7 cellular contexts compared by ENCODE assay signal in the genomic region with DNA sequence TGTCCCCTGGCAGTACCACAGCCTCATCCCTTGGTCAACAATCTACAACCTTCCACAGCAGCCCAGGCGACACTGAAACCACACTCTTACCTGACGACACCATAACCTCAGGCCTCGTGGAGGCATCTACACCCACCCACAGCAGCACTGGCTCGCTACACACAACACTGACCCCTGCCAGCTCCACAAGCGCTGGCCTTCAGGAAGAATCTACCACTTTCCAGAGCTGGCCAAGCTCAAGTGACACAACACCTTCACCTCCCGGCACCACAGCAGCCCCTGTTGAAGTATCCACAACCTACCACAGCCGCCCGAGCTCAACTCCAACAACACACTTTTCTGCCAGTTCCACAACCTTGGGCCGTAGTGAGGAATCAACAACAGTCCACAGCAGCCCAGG. TPM values are rescaled to one million over a fixed set of nuclear protein-coding genes. Genes with fewer than 3 reads are reported as not detected.
"Had no signal": no experiment of that assay in that cellular context is flagged by ENCODE, and none has a peak within 500 bp of the region (broad histone marks: within the 10 kb centered on the region; RNA-seq: fewer than 3 reads in every experiment).

No MANE protein-coding gene starts in this region.

RNA-seq across cellular contexts. Expression of a gene that starts 20.5 kb away (rescaled TPM):
- total RNA-seq: LHCN-M2, MCF 10A, OCI-LY7, PC-3, Right ventricle myocardium inferior, RPMI7951, SJCRH30 had no signal

RNA-seq across cellular contexts. Expression of a gene that starts 30.0 kb away (rescaled TPM):
- total RNA-seq: MCF 10A, OCI-LY7, Right ventricle myocardium inferior had no signal

RNA-seq across cellular contexts. Expression of a gene that starts 50.0 kb away (rescaled TPM):
- total RNA-seq: LHCN-M2, MCF 10A, OCI-LY7, RPMI7951 had no signal
